Comparison of ENCODE assay signal across 11 cellular contexts in genomic region chr1:53176452-53177344, GRCh38. TPM values are rescaled to one million over a fixed set of nuclear protein-coding genes. Genes with fewer than 3 reads are reported as not detected.
DNase-seq lines count a peak whose midpoint lies in the region; ATAC-seq, FAIRE-seq and TF ChIP-seq lines count a peak whose summit lies in the region.
"Had no signal": no experiment of that assay in that cellular context is flagged by ENCODE, and none has a peak within 500 bp of the region (broad histone marks: within the 10 kb centered on the region; RNA-seq: fewer than 3 reads in every experiment).

No MANE protein-coding gene starts in this region.

- H3K4me3 ChIP-seq in K562 (no peak overlapping the region), left lung (no peak overlapping the region)

- no peak for FAIRE-seq in K562 (lab: Jason Lieb, UNC)

- BruUV-seq in K562 (replicated peaks; lab: Mats Ljungman, UMichigan): no TSS peak

- POLR2A ChIA-PET in K562 (lab: Yijun Ruan, JAX): interaction anchor here (0.7 kb wide), 2 partner anchors 13 to 18 kb away, joined by 3 to 4 read pairs; no protein-coding TSS in a partner anchor

- H4K20me1 ChIP-seq in K562 (replicated peaks; ENCODE audit: control insufficient read depth, insufficient read depth, low read length): no peaks in the 10 kb centered on the region

- in situ Hi-C loops in K562 (cut with MboI): loop anchor here (25.0 kb wide), 1 partner anchor 264 kb away; the partner anchor contains the start of gene ECHDC2

- CTCF ChIA-PET in K562 (lab: Yijun Ruan, JAX; ENCODE audit: low intra/inter-chr PET ratio): no interaction called here

- DNase-seq in AG09319 (ENCODE audit: extremely low read depth, low read depth): no peak
- DNase-seq in NCI-H1105 (lab: John Stamatoyannopoulos, UW): peak; percentile 28
- no peak for DNase-seq in K562 (ENCODE audit: extremely low read depth in 1 of 4, low spot score in 3 of 4)
- DNase-seq in left lung: peak in 1 of 2 donors; percentile 64
- no peak for DNase-seq in activated CD4-positive, alpha-beta T cell treated with anti-CD3 and anti-CD28 coated beads, Interleukin-2, amount 50 U/mL, for 4 hours
- DNase-seq: naive thymus-derived CD4-positive, alpha-beta T cell had no signal

- TF ChIP-seq RAD21 in K562 (CRISPR knock-in tag; conservative IDR thresholded peaks at IDR 0.05 in 1 of 2, IDR thresholded peaks at IDR 0.05 in 1 of 2): peak in 1 of 2 experiments; percentile 42; a peak in 3 of 4 replicates

- no peaks in the 10 kb centered on the region for H3K9me3 ChIP-seq in K562 (replicated peaks; ENCODE audit: control insufficient read depth, insufficient read depth, low read depth, low read length)
- H3K9me3 ChIP-seq in left lung: no peaks in the 10 kb centered on the region
- H3K9me3 ChIP-seq: Caco-2 had no signal

- H3K27ac ChIP-seq in K562 (ENCODE audit: extremely low read depth, low read depth, low read length) (no peak overlapping the region), left lung (peak overlapping the region in 1 of 2 donors; percentile 16)

- 0 out of 3 replicates have a peak, but pooled peaks have one; percentile 27 for ATAC-seq in K562
- peak; percentile 87 for ATAC-seq in left lung
- ATAC-seq in HG03139 (IDR thresholded peaks at IDR 0.05; ENCODE audit: unreplicated experiment): no peak
- no peak for ATAC-seq in HG02588 (IDR thresholded peaks at IDR 0.05; ENCODE audit: unreplicated experiment)
- ATAC-seq in GM18517 (IDR thresholded peaks at IDR 0.05; ENCODE audit: unreplicated experiment): no peak
- ATAC-seq: naive thymus-derived CD4-positive, alpha-beta T cell had no signal

- H2AFZ ChIP-seq in K562 (ENCODE audit: low read depth, low read length): no peak overlapping the region

- intact Hi-C loops in K562 (cut with micrococcal nuclease): no loop called here
- intact Hi-C loops in left lung (cut with DNase I): no loop called here

- no peaks in the 10 kb centered on the region for H3K9me1 ChIP-seq in K562 (ENCODE audit: control insufficient read depth, insufficient read depth, low read length)

- no peaks in the 10 kb centered on the region for H3K79me2 ChIP-seq in K562 (ENCODE audit: control insufficient read depth, insufficient read depth, low read length)

- H3K4me2 ChIP-seq in K562 (ENCODE audit: insufficient read depth, low read length): no peak overlapping the region

- H3K4me1 ChIP-seq in K562 (replicated peaks in 1 of 2; ENCODE audit: control insufficient read depth in 2 of 2, insufficient read depth in 2 of 2, low read length in 2 of 2) (no peaks in the 10 kb centered on the region; a peak in 2 of 5 replicates), left lung (peaks cover 10 to 13% of the 10 kb centered on the region in 2 donors)

- 5% methylated on average over 11 of the region's 11 CpGs for WGBS in K562 (ENCODE audit: insufficient coverage, low coverage, missing lambda C conversion rate)

- H3K27me3 ChIP-seq in K562 (ENCODE audit: control insufficient read depth in 2 of 2, insufficient read depth in 2 of 2, low read length in 2 of 2) (peaks cover 39 to 70% of the 10 kb centered on the region in 2 experiments), left lung (no peaks in the 10 kb centered on the region)

- no peak for TF ChIP-seq EP300 in K562 (IDR thresholded peaks at IDR 0.05; ENCODE audit: low read length)

- H3K36me3 ChIP-seq in K562 (ENCODE audit: control insufficient read depth, insufficient read depth, low read length): no peaks in the 10 kb centered on the region
- H3K36me3 ChIP-seq in left lung: no peaks in the 10 kb centered on the region

- TF ChIP-seq CTCF in AG09319 (IDR thresholded peaks at IDR 0.05; ENCODE audit: low read depth, low read length) (peak; percentile 58), K562 (IDR thresholded peaks at IDR 0.05 in 2 of 3, conservative IDR thresholded peaks at IDR 0.05 in 1 of 3; ENCODE audit: insufficient read depth in 2 of 3, low read depth in 1 of 3, low read length in 3 of 3) (peak in 1 of 3 experiments; percentile 26; a peak in 1 of 6 replicates), left lung (IDR thresholded peaks at IDR 0.05) (no peak)

- no peak for TF ChIP-seq POLR2A in K562 (conservative IDR thresholded peaks at IDR 0.05)

- H3K9ac ChIP-seq in K562 (ENCODE audit: insufficient read depth in 1 of 2, low read depth in 2 of 2, low read length in 2 of 2): peak overlapping the region in 1 of 2 experiments; percentile 53; a peak in 1 of 4 replicates

TF ChIP-seq in K562, 482 proteins besides CTCF, POLR2A, EP300 and RAD21:
- TF ChIP-seq E2F4 (CRISPR knock-in tag; IDR thresholded peaks at IDR 0.05; ENCODE audit: low read depth) (0 out of 2 replicates have a peak, but pooled peaks have one; percentile 40), SIN3A (IDR thresholded peaks at IDR 0.05; ENCODE audit: borderline replicate concordance in 2 of 2, control insufficient read depth in 1 of 2, low read depth in 2 of 2, low read length in 2 of 2) (no peak), ZKSCAN3 (CRISPR knock-in tag; IDR thresholded peaks at IDR 0.05) (no peak), NRF1 (conservative IDR thresholded peaks at IDR 0.05 in 1 of 2, IDR thresholded peaks at IDR 0.05 in 1 of 2) (peak; percentile 69 to 75)
TF ChIP-seq in K562: peak in this region for 2.

RNA-seq across cellular contexts. Expression of gene CPT2, which starts 19.9 kb away (rescaled TPM):
- total RNA-seq in K562 (2011; cell fraction: chromatin; rRNA removed; ENCODE audit: low replicate concordance): 24.8 and 27.4 TPM in 2 replicates
- total RNA-seq in K562 (2011; cell fraction: nucleolus; rRNA removed): 13.9 and 18.3 TPM in 2 replicates
- total RNA-seq in K562 (2011; cell fraction: nucleoplasm; rRNA removed): 18.3 and 20.3 TPM in 2 replicates
- total RNA-seq in K562 (2014; rRNA removed) (19.7 and 22.9 TPM in 2 replicates), K562 (2014; rRNA removed; fragmentation: Illumina TruSeq; extraction: Trizol) (16.8 and 17.8 TPM in 2 replicates), K562 (2015; rRNA removed; fragmentation: Illumina TruSeq; extraction: Trizol) (17.2 and 17.9 TPM in 2 replicates), K562 (2021) (16.9 and 22.2 TPM in 2 replicates), left lung (10 to 100 TPM; 19.1 to 31.4 TPM)
- polyA plus RNA-seq in K562 (2011; rRNA removed) (16.7 and 27.1 TPM in 2 replicates), K562 (2014; fragmentation: Illumina TruSeq; extraction: Trizol) (23.8 and 25.1 TPM in 2 replicates), K562 (2014; fragmentation: Nextera tagmentation; extraction: Ambion mirVana) (1 to 10 TPM; 7.6 to 7.9 TPM), K562 (2014; rRNA removed) (15.2 and 16.7 TPM in 2 replicates)
- polyA plus RNA-seq in K562 (2011; cell fraction: cytosol; rRNA removed): 21.4 and 24.5 TPM in 2 replicates
- polyA plus RNA-seq in K562 (2011; cell fraction: nucleus; rRNA removed): 8.2 and 9.6 TPM in 2 replicates
- polyA plus RNA-seq in K562 (2012): 16.1 and 29.9 TPM in 2 replicates
- polyA minus RNA-seq in K562 (2011; rRNA and poly(A)+ RNA removed): 19.4 and 20.8 TPM in 2 replicates
- polyA minus RNA-seq in K562 (2011; cell fraction: cytosol; rRNA and poly(A)+ RNA removed): 12.1 and 12.5 TPM in 2 replicates
- polyA minus RNA-seq in K562 (2011; cell fraction: nucleus; rRNA and poly(A)+ RNA removed): 6.9 and 10.6 TPM in 2 replicates

RNA-seq across cellular contexts. Expression of gene SLC1A7, which starts 34.3 kb away (rescaled TPM):
- not detected in 2 replicates for total RNA-seq in K562 (2011; cell fraction: chromatin; rRNA removed; ENCODE audit: low replicate concordance)
- total RNA-seq in K562 (2011; cell fraction: nucleolus; rRNA removed): not detected in 2 replicates
- not detected in 2 replicates for total RNA-seq in K562 (2011; cell fraction: nucleoplasm; rRNA removed)
- total RNA-seq in K562 (2014; rRNA removed) (0.16 TPM in 1 of 2 replicates, not detected in the other), K562 (2014; rRNA removed; fragmentation: Illumina TruSeq; extraction: Trizol) (not detected in 2 replicates), K562 (2015; rRNA removed; fragmentation: Illumina TruSeq; extraction: Trizol) (not detected in 2 replicates), K562 (2021) (not detected in 2 replicates), left lung (1 to 10 TPM in 1 of 2 donors, under 1 TPM in 1; 0.44 to 1.2 TPM)
- polyA plus RNA-seq in K562 (2011; rRNA removed) (0.07 and 0.08 TPM in 2 replicates), K562 (2014; fragmentation: Illumina TruSeq; extraction: Trizol) (0.06 TPM in 1 of 2 replicates, not detected in the other), K562 (2014; fragmentation: Nextera tagmentation; extraction: Ambion mirVana) (not detected), K562 (2014; rRNA removed) (not detected in 2 replicates)
- polyA plus RNA-seq in K562 (2011; cell fraction: cytosol; rRNA removed): 0.01 and 0.22 TPM in 2 replicates
- polyA plus RNA-seq in K562 (2011; cell fraction: nucleus; rRNA removed): 0.13 and 0.40 TPM in 2 replicates
- polyA plus RNA-seq in K562 (2012): 0.09 and 0.14 TPM in 2 replicates
- polyA minus RNA-seq in K562 (2011; rRNA and poly(A)+ RNA removed): not detected in 2 replicates
- not detected in 2 replicates for polyA minus RNA-seq in K562 (2011; cell fraction: cytosol; rRNA and poly(A)+ RNA removed)
- 0.11 and 0.13 TPM in 2 replicates for polyA minus RNA-seq in K562 (2011; cell fraction: nucleus; rRNA and poly(A)+ RNA removed)
- total RNA-seq: activated CD8-positive, alpha-beta memory T cell treated with anti-CD3 and anti-CD28 coated beads for 36 hours; Caco-2 had no signal
- polyA plus RNA-seq: naive thymus-derived CD4-positive, alpha-beta T cell had no signal

RNA-seq across cellular contexts. Expression of gene CZIB, which starts 43.7 kb away (rescaled TPM):
- total RNA-seq in K562 (2011; cell fraction: chromatin; rRNA removed; ENCODE audit: low replicate concordance): 115 and 117 TPM in 2 replicates
- total RNA-seq in K562 (2011; cell fraction: nucleolus; rRNA removed): 97.5 and 125 TPM in 2 replicates
- total RNA-seq in K562 (2011; cell fraction: nucleoplasm; rRNA removed): 131 and 159 TPM in 2 replicates
- total RNA-seq in K562 (2014; rRNA removed) (55.4 and 65.5 TPM in 2 replicates), K562 (2014; rRNA removed; fragmentation: Illumina TruSeq; extraction: Trizol) (58.2 and 65.8 TPM in 2 replicates), K562 (2015; rRNA removed; fragmentation: Illumina TruSeq; extraction: Trizol) (61.8 and 66.8 TPM in 2 replicates), K562 (2021) (52.6 and 55.7 TPM in 2 replicates), left lung (10 to 100 TPM; 50.5 to 55.4 TPM)
- polyA plus RNA-seq in K562 (2011; rRNA removed) (105 and 109 TPM in 2 replicates), K562 (2014; fragmentation: Illumina TruSeq; extraction: Trizol) (65.5 and 80.0 TPM in 2 replicates), K562 (2014; fragmentation: Nextera tagmentation; extraction: Ambion mirVana) (100 to 1,000 TPM in 1 of 2 experiments, 10 to 100 TPM in 1; 97.4 to 111 TPM), K562 (2014; rRNA removed) (85.3 and 86.9 TPM in 2 replicates)
- polyA plus RNA-seq in K562 (2011; cell fraction: cytosol; rRNA removed): 54.1 and 73.4 TPM in 2 replicates
- 152 and 181 TPM in 2 replicates for polyA plus RNA-seq in K562 (2011; cell fraction: nucleus; rRNA removed)
- polyA plus RNA-seq in K562 (2012): 68.4 and 82.2 TPM in 2 replicates
- polyA minus RNA-seq in K562 (2011; rRNA and poly(A)+ RNA removed): 41.9 and 56.1 TPM in 2 replicates
- polyA minus RNA-seq in K562 (2011; cell fraction: cytosol; rRNA and poly(A)+ RNA removed): 14.5 and 18.0 TPM in 2 replicates
- polyA minus RNA-seq in K562 (2011; cell fraction: nucleus; rRNA and poly(A)+ RNA removed): 71.4 and 143 TPM in 2 replicates

Comparison
In these comparisons a context has a peak if more than half of its experiments do, and no peak if none do; other contexts are left out.
1. ATAC-seq: peak in K562 (single experiment) and left lung (single experiment); none in HG03139 (single experiment), HG02588 (single experiment) and GM18517 (single experiment).